ENCODE assay signal across 20 cellular contexts in the genomic region with DNA sequence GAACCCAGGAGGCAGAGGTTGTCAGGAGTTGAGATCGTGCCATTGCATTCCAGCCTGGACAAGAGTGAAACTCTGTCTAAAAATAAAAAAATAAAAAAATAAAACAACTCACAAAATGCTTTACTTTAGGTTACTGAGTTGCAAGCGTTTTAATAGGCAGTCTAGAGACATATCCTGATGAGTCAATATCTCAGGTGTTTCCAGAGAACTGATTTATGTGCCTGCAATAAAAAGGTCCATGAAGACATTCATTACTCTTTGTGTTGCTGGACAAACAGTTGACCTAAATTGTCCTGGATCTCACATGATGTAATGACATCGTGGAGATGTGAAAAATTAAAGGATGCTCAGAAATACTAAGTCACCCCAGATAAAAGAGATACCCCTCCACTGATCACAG. TPM values are rescaled to one million over a fixed set of nuclear protein-coding genes. Genes with fewer than 3 reads are reported as not detected.
DNase-seq lines count a peak whose midpoint lies in the region; ATAC-seq and TF ChIP-seq lines count a peak whose summit lies in the region.
"Had no signal": no experiment of that assay in that cellular context is flagged by ENCODE, and none has a peak within 500 bp of the region (broad histone marks: within the 10 kb centered on the region; RNA-seq: fewer than 3 reads in every experiment).

No MANE protein-coding gene starts in this region.

- no peaks in the 10 kb centered on the region for H3K36me3 Mint-ChIP-seq in immature natural killer cell
- H3K36me3 Mint-ChIP-seq in T-cell: no peaks in the 10 kb centered on the region
- H3K36me3 Mint-ChIP-seq: CD4-positive, CD25-positive, alpha-beta regulatory T cell; CD8-positive, alpha-beta T cell had no signal

- H3K27me3 Mint-ChIP-seq in immature natural killer cell (ENCODE audit: low read depth in 3 of 3) (peaks cover 1 to 4% (median 1%) of the 10 kb centered on the region in 3 donors), T-cell (no peaks in the 10 kb centered on the region)
- H3K27me3 Mint-ChIP-seq: B cell had no signal

- H3K4me1 Mint-ChIP-seq in immature natural killer cell (no peaks in the 10 kb centered on the region), T-cell (peaks cover 0 to 7% (median 4%) of the 10 kb centered on the region in 3 donors)
- H3K4me1 Mint-ChIP-seq: CD4-positive, CD25-positive, alpha-beta regulatory T cell had no signal

- H3K27me3 ChIP-seq in foreskin keratinocyte: no peaks in the 10 kb centered on the region
- H3K27me3 ChIP-seq: BLaER1 had no signal

- POLR2A ChIA-PET in T-cell (lab: Charles Lee): no interaction called here

- H3K9me3 Mint-ChIP-seq in immature natural killer cell (no peaks in the 10 kb centered on the region), T-cell (no peaks in the 10 kb centered on the region)
- H3K9me3 Mint-ChIP-seq: CD4-positive, CD25-positive, alpha-beta regulatory T cell; CD8-positive, alpha-beta T cell had no signal

- H3K4me1 ChIP-seq in foreskin keratinocyte: peaks cover 9% of the 10 kb centered on the region

- CTCF ChIA-PET in T-cell (lab: Charles Lee): no interaction called here

- intact Hi-C loops in left colon (cut with DNase I, micrococcal nuclease): no loop called here

- ATAC-seq in foreskin keratinocyte: peak; percentile 6
- peak; percentile 51 for ATAC-seq in left colon
- ATAC-seq in T-cell (replicated peaks in 1 of 4): no peak
- ATAC-seq: CD8-positive, alpha-beta T cell had no signal

- DNase-seq in NCI-H146 (lab: John Stamatoyannopoulos, UW): peak; percentile 24
- no peak for DNase-seq in NCI-H146 treated with DMSO at 0.1 percent for 48 hours (lab: John Stamatoyannopoulos, UW; ENCODE audit: unreplicated experiment)
- peak; percentile 56 for DNase-seq in NCI-H69 (lab: John Stamatoyannopoulos, UW)
- peak in 1 of 2 donors; percentile 30 for DNase-seq in foreskin keratinocyte
- no peak for DNase-seq in left colon
- DNase-seq in immature natural killer cell: no peak
- no peak for DNase-seq in NCI-H774 (lab: John Stamatoyannopoulos, UW)
- DNase-seq in T-cell: no peak
- DNase-seq: Caco-2; CD4-positive, CD25-positive, alpha-beta regulatory T cell; CD8-positive, alpha-beta T cell; DMS153; DND-41; GM23248; H7; HCEC 1CT had no signal

- no peak overlapping the region for H3K27ac ChIP-seq in foreskin keratinocyte
- H3K27ac ChIP-seq: 22Rv1, BLaER1, C4-2B, GM23248 had no signal

- no peak for TF ChIP-seq CTCF in foreskin keratinocyte (conservative IDR thresholded peaks at IDR 0.05)

- no peak overlapping the region for H3K4me3 Mint-ChIP-seq in immature natural killer cell
- no peak overlapping the region for H3K4me3 Mint-ChIP-seq in T-cell
- H3K4me3 Mint-ChIP-seq: B cell; CD4-positive, CD25-positive, alpha-beta regulatory T cell; CD8-positive, alpha-beta T cell had no signal

- H3K27ac Mint-ChIP-seq in immature natural killer cell (no peak overlapping the region), T-cell (no peak overlapping the region)
- H3K27ac Mint-ChIP-seq: B cell; CD4-positive, CD25-positive, alpha-beta regulatory T cell; CD8-positive, alpha-beta T cell had no signal

RNA-seq across cellular contexts. Expression of gene CDNF, which starts 31.5 kb away (rescaled TPM):
- total RNA-seq in foreskin keratinocyte (0.34 and 0.63 TPM in 2 replicates), left colon (1 to 10 TPM; 1.7 to 2.0 TPM), T-cell (1 to 10 TPM; 1.5 to 4.0 (median 2.5) TPM)
- polyA plus RNA-seq in foreskin keratinocyte (0.39 and 0.54 TPM in 2 replicates), immature natural killer cell (1 to 10 TPM in 1 of 3 donors, under 1 TPM in 1, not detected in 1; 0.58 to 1.3 TPM)

RNA-seq across cellular contexts. Expression of gene FAM107B, which starts 31.6 kb away (rescaled TPM):
- total RNA-seq in foreskin keratinocyte (12.8 and 14.4 TPM in 2 replicates), left colon (10 to 100 TPM; 55.1 to 87.8 TPM), T-cell (100 to 1,000 TPM; 175 to 298 (median 214) TPM)
- polyA plus RNA-seq in foreskin keratinocyte (6.3 and 7.4 TPM in 2 replicates), immature natural killer cell (100 to 1,000 TPM; 240 to 338 (median 268) TPM)

RNA-seq across cellular contexts. Expression of gene HSPA14, which starts 31.8 kb away (rescaled TPM):
- total RNA-seq in foreskin keratinocyte: 23.4 and 23.6 TPM in 2 replicates
- polyA plus RNA-seq in foreskin keratinocyte: 16.2 and 19.6 TPM in 2 replicates
- 10 to 100 TPM; 13.6 to 14.0 TPM for total RNA-seq in left colon
- polyA plus RNA-seq in immature natural killer cell: 10 to 100 TPM; 17.0 to 22.0 (median 19.0) TPM
- 10 to 100 TPM; 13.0 to 19.5 (median 15.0) TPM for total RNA-seq in T-cell

RNA-seq across cellular contexts. Expression of gene MSANTD7, which starts 31.8 kb away (rescaled TPM):
- total RNA-seq in foreskin keratinocyte (15.9 TPM in 2 replicates), left colon (10 to 100 TPM in 1 of 2 donors, 1 to 10 TPM in 1; 9.9 to 12.2 TPM), T-cell (10 to 100 TPM; 11.7 to 31.5 (median 14.9) TPM)
- polyA plus RNA-seq in foreskin keratinocyte (5.6 and 6.9 TPM in 2 replicates), immature natural killer cell (10 to 100 TPM; 10.1 to 21.3 (median 13.6) TPM)

Comparison
In these comparisons a context has a peak if more than half of its experiments do, and no peak if none do; other contexts are left out.
1. DNase-seq: peak in NCI-H146 (single experiment) and NCI-H69 (single experiment); none in NCI-H146 treated with DMSO at 0.1 percent for 48 hours (single experiment), left colon (0 of 2), immature natural killer cell (0 of 3), NCI-H774 (single experiment) and T-cell (0 of 34).
2. ATAC-seq: peak in foreskin keratinocyte (single experiment) and left colon (single experiment); none in T-cell (0 of 4).